8 cellular contexts compared by ENCODE assay signal in the genomic region with DNA sequence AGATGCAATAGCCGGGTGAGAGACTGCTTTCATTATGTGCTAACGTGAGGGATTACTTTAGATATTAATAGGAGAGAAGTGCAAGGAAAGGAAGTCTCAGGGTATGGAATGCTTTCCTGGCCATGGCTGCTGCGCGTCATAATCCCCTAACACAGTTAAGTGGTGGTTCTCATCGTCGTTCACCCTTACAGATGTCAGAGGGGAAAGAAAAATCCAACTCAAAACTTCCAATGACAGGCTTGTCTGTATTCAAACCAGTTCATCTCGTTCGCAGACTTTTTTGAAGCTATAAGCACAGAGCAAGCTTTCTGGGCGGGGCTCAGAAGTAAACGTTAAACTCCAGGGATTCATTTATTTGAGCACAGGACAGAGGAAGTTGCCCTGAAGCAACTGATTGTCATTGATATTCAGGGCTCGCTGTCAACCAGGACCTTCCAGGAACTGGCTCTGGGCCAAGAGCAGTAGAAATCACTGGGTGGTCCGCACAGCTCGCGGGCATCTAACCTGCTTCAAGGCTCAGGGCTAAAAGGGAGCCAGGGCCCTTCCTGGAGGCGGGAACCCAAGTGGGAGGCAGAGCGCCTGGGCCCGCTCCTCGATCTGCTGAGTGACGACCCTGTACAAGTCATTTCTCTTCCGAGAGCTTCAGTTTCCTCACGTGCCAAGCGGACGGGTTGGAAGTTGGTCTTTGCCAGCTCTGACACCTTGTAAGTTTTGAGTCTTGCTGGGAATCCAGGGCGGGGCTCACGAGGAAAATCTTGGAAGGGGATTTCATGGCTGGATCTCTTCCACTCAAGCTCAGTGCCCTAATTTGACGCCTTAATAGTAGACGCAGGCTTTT. TPM values are rescaled to one million over a fixed set of nuclear protein-coding genes. Genes with fewer than 3 reads are reported as not detected.
A peak's percentile ranks its signal among the peaks of the same experiment; 100 is the strongest.
DNase-seq lines count a peak whose midpoint lies in the region; ATAC-seq and TF ChIP-seq lines count a peak whose summit lies in the region.

No MANE protein-coding gene starts in this region.

- no peaks in the 10 kb centered on the region; the same call in 1 of the 2 replicates for H3K36me3 ChIP-seq in DND-41 (ENCODE audit: insufficient read depth, low read length)
- H3K36me3 ChIP-seq in MM.1S (replicated peaks; ENCODE audit: insufficient read depth, low read length): no peaks in the 10 kb centered on the region
- no peaks in the 10 kb centered on the region for H3K36me3 ChIP-seq in left ventricle myocardium inferior

- H2AFZ ChIP-seq in DND-41 (ENCODE audit: low read depth, low read length): peak overlapping the region; percentile 73
- peak overlapping the region; percentile 99 for H2AFZ ChIP-seq in MM.1S (ENCODE audit: low read length)

- TF ChIP-seq CTCF in DND-41 (IDR thresholded peaks at IDR 0.05; ENCODE audit: borderline replicate concordance, extremely low read depth, low read length, poor library complexity, severe bottlenecking) (no peak), MM.1S (IDR thresholded peaks at IDR 0.05; ENCODE audit: low read length) (no peak), left ventricle myocardium inferior (IDR thresholded peaks at IDR 0.05; ENCODE audit: borderline replicate concordance) (no peak), progenitor cell of endocrine pancreas (IDR thresholded peaks at IDR 0.05; ENCODE audit: unreplicated experiment) (no peak)

- no peaks in the 10 kb centered on the region for H3K27me3 Mint-ChIP-seq in progenitor cell of endocrine pancreas

- H3K4me3 Mint-ChIP-seq in progenitor cell of endocrine pancreas (ENCODE audit: low read depth): peak overlapping the region; percentile 93

- no peaks in the 10 kb centered on the region; the same call in 1 of the 2 replicates for H3F3A ChIP-seq in MM.1S (ENCODE audit: insufficient read depth, low read length)

- H4K20me1 ChIP-seq in DND-41 (ENCODE audit: insufficient read depth, low read length) (no peaks in the 10 kb centered on the region), MM.1S (ENCODE audit: insufficient read depth, low read length) (no peaks in the 10 kb centered on the region)

- peaks cover 36% of the 10 kb centered on the region for H3K4me1 Mint-ChIP-seq in progenitor cell of endocrine pancreas (ENCODE audit: low read depth)

- peak; percentile 33 for DNase-seq in DND-41
- no peak for DNase-seq in MM.1S
- DNase-seq in left ventricle myocardium inferior: no peak
- no peak for DNase-seq in progenitor cell of endocrine pancreas (ENCODE audit: low spot score, unreplicated experiment)
- no peak for DNase-seq in activated CD4-positive, CD25-positive, alpha-beta regulatory T cell treated with anti-CD3 and anti-CD28 coated beads, Interleukin-2, amount 50 U/mL, for 72 hours
- no peak for DNase-seq in mesenteric fat pad (ENCODE audit: low spot score)

- WGBS in adipose tissue, 3 donors: 24 to 32% (median 27%) methylated on average over 27 of the region's 27 CpGs

- H3K4me3 ChIP-seq in DND-41 (ENCODE audit: low read depth in 1 of 2, low read length in 2 of 2): peak overlapping the region; percentile 43 to 68; a peak in 3 of 4 replicates
- H3K4me3 ChIP-seq in MM.1S (ENCODE audit: low read length): peak overlapping the region; percentile 87
- peak overlapping the region; percentile 97 for H3K4me3 ChIP-seq in left ventricle myocardium inferior

- H3K9ac ChIP-seq in DND-41 (ENCODE audit: low read depth, low read length): peak overlapping the region; percentile 71
- no peak overlapping the region for H3K9ac ChIP-seq in MM.1S (ENCODE audit: low read length)

- H3K9me2 ChIP-seq in MM.1S (replicated peaks; ENCODE audit: insufficient read depth, low read length): no peaks in the 10 kb centered on the region

- H3K27ac Mint-ChIP-seq in progenitor cell of endocrine pancreas: peak overlapping the region; percentile 99

- H3K27ac ChIP-seq in DND-41 (ENCODE audit: low read length) (peak overlapping the region; percentile 65), MM.1S (ENCODE audit: low read length) (no peak overlapping the region), adipose tissue (ENCODE audit: low read depth, low read length) (peak overlapping the region; percentile 87), left ventricle myocardium inferior (replicated peaks) (peak overlapping the region; percentile 98)

- no peaks in the 10 kb centered on the region for H3K9me3 Mint-ChIP-seq in progenitor cell of endocrine pancreas (ENCODE audit: low read depth)

- H3K27me3 ChIP-seq in DND-41 (ENCODE audit: insufficient read depth, low read length, poor library complexity) (no peaks in the 10 kb centered on the region), MM.1S (replicated peaks; ENCODE audit: insufficient read depth, low read length) (no peaks in the 10 kb centered on the region), left ventricle myocardium inferior (ENCODE audit: low read depth) (no peaks in the 10 kb centered on the region)

- H3K79me2 ChIP-seq in DND-41 (ENCODE audit: insufficient read depth, low read length): peaks cover 36% of the 10 kb centered on the region
- no peaks in the 10 kb centered on the region for H3K79me2 ChIP-seq in MM.1S (ENCODE audit: low read length)

- intact Hi-C loops in left ventricle myocardium inferior (cut with micrococcal nuclease): loop anchor here (10.0 kb wide), 2 partner anchors 408 to 802 kb away; partner anchors contain the start of gene BCL6

- peak overlapping the region; percentile 74 for H3K4me2 ChIP-seq in DND-41 (ENCODE audit: insufficient read depth, low read length)
- peak overlapping the region; percentile 94 for H3K4me2 ChIP-seq in MM.1S (ENCODE audit: low read depth, low read length)

- H3K36me3 Mint-ChIP-seq in progenitor cell of endocrine pancreas (ENCODE audit: insufficient read depth): no peaks in the 10 kb centered on the region

- ATAC-seq in DND-41 (ENCODE audit: insufficient read depth, low read depth): no peak
- no peak for ATAC-seq in GM21723 (IDR thresholded peaks at IDR 0.05; ENCODE audit: unreplicated experiment)

- no peaks in the 10 kb centered on the region for H3K9me3 ChIP-seq in DND-41 (ENCODE audit: insufficient read depth, low read length, severe bottlenecking)
- no peaks in the 10 kb centered on the region for H3K9me3 ChIP-seq in MM.1S (replicated peaks; ENCODE audit: insufficient read depth, low read length)
- no peaks in the 10 kb centered on the region for H3K9me3 ChIP-seq in left ventricle myocardium inferior (replicated peaks)

- H3K4me1 ChIP-seq in DND-41 (ENCODE audit: insufficient read depth, low read length): peaks cover 53% of the 10 kb centered on the region
- H3K4me1 ChIP-seq in MM.1S (ENCODE audit: low read length): no peaks in the 10 kb centered on the region
- H3K4me1 ChIP-seq in left ventricle myocardium inferior: peaks cover 63% of the 10 kb centered on the region

RNA-seq across cellular contexts. Expression of gene LPP, which starts 1.1 kb away (rescaled TPM):
- polyA plus RNA-seq in adipose tissue: 10 to 100 TPM in 2 of 3 donors, 1 to 10 TPM in 1; 3.6 to 25.6 (median 11.3) TPM
- total RNA-seq in left ventricle myocardium inferior: 97.4 TPM
- total RNA-seq in progenitor cell of endocrine pancreas: 131 and 144 TPM in 2 replicates
- 210 TPM for total RNA-seq in mesenteric fat pad
